In the genomic region with DNA sequence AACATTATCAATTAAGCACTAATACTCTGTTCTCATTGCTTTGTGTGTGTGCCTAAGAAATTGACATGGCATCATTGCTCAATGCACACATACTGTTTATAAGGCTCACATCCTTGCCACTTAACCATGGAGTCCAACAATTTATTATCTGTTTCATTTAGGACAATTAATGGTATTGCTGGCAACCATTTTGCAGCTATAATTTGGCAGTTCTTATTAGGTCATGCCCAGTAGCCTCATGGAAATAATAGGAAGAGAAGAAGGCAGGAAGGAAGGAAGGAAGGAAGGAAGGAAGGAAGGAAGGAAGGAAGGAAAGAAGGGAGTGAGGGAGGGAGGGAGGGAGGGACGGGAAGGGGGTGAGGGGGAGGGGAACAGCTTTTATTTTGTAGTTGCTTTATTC, we compare ENCODE assay signal across 11 cellular contexts.
"Had no signal": no experiment of that assay in that cellular context is flagged by ENCODE, and none has a peak within 500 bp of the region (broad histone marks: within the 10 kb centered on the region; RNA-seq: fewer than 3 reads in every experiment).

No MANE protein-coding gene starts in this region.

- H3K4me3 Mint-ChIP-seq: GM23338, H9, HFFc6 had no signal

- H3K27ac ChIP-seq: GM23248 had no signal

- DNase-seq: GM23248, GOT3, H7, H9, HCEC 1CT, HFFc6 had no signal

- H3K4me3 ChIP-seq: GM23248, GM23338, HAP-1 had no signal

- H3K9ac ChIP-seq: GM23248 had no signal

- H3K27ac Mint-ChIP-seq: GM23338, H9, HFFc6 had no signal

- ATAC-seq: GM23338, HCT116 had no signal

- H3K36me3 ChIP-seq: HAP-1 had no signal

- H3K9me3 ChIP-seq: HAP-1 had no signal

- FAIRE-seq: H1, H54 had no signal

- H3K4me1 ChIP-seq: HAP-1 had no signal
